In genomic region chr16:57244463-57244766, GRCh38 we compare ENCODE assay signal across 8 cellular contexts. TPM values are rescaled to one million over a fixed set of nuclear protein-coding genes. Genes with fewer than 3 reads are reported as not detected.
A peak's percentile ranks its signal among the peaks of the same experiment; 100 is the strongest.
DNase-seq lines count a peak whose midpoint lies in the region; ATAC-seq, FAIRE-seq and TF ChIP-seq lines count a peak whose summit lies in the region.

No MANE protein-coding gene starts in this region.

- no peaks in the 10 kb centered on the region for H3K27me3 ChIP-seq in mucosa of rectum (ENCODE audit: control insufficient read depth in 2 of 2, insufficient read depth in 2 of 2, low read length in 2 of 2)

- no peaks in the 10 kb centered on the region for H3K9me3 ChIP-seq in mucosa of rectum (ENCODE audit: control insufficient read depth in 2 of 2, low read length in 2 of 2)

- POLR2A ChIA-PET in MCF 10A (lab: Yijun Ruan, JAX) = interaction anchor here (0.7 to 3.9 kb wide), 18 partner anchors 9 to 313 kb away, joined by 3 to 49 read pairs (median 7); partner anchors contain the start of genes PLLP, PSME3IP1 and RSPRY1

- H3K27me3 Mint-ChIP-seq in MCF 10A (ENCODE audit: insufficient read depth, unreplicated experiment) = no peaks in the 10 kb centered on the region

- peak overlapping the region; percentile 97 for H3K27ac Mint-ChIP-seq in MCF 10A (ENCODE audit: low read depth, unreplicated experiment)

- H3K36me3 Mint-ChIP-seq in MCF 10A (ENCODE audit: insufficient read depth, unreplicated experiment) = peaks cover 61% of the 10 kb centered on the region

- H3K36me3 ChIP-seq in mucosa of rectum (ENCODE audit: control insufficient read depth in 2 of 2, insufficient read depth in 2 of 2, low read length in 2 of 2) = peaks cover 19 to 20% of the 10 kb centered on the region in 2 donors

- no peak for DNase-seq in MCF 10A (ENCODE audit: unreplicated experiment)
- no peak for DNase-seq in GM12892 (ENCODE audit: insufficient read length)
- no peak for DNase-seq in NCI-H2196 (lab: John Stamatoyannopoulos, UW; ENCODE audit: unreplicated experiment)
- no peak for DNase-seq in erythroblast (lab: John Stamatoyannopoulos, UW)
- DNase-seq in amygdala (lab: John Stamatoyannopoulos, UW) = no peak

- peaks cover 10% of the 10 kb centered on the region for H3K4me1 Mint-ChIP-seq in MCF 10A (ENCODE audit: insufficient read depth, unreplicated experiment)

- intact Hi-C loops in MCF 10A (cut with micrococcal nuclease) = loop anchor here (1.0 to 2.0 kb wide), 3 partner anchors 32 to 58 kb away; partner anchors contain the start of genes PSME3IP1 and RSPRY1

- H3K4me1 ChIP-seq in mucosa of rectum (ENCODE audit: control insufficient read depth in 2 of 2, insufficient read depth in 2 of 2, low read length in 2 of 2) = peaks cover 9 to 15% of the 10 kb centered on the region in 2 donors

- H3K4me3 Mint-ChIP-seq in MCF 10A (ENCODE audit: unreplicated experiment) = peak overlapping the region; percentile 82

- no peak for TF ChIP-seq CTCF in MCF 10A (IDR thresholded peaks at IDR 0.05; ENCODE audit: unreplicated experiment)

- TF ChIP-seq POLR2A in GM12892 (IDR thresholded peaks at IDR 0.05; ENCODE audit: low read depth, low read length) (no peak), erythroblast (IDR thresholded peaks at IDR 0.05; ENCODE audit: low read length) (no peak)

- no peaks in the 10 kb centered on the region for H3K9me3 Mint-ChIP-seq in MCF 10A (ENCODE audit: unreplicated experiment)

- H3K9ac ChIP-seq in mucosa of rectum (ENCODE audit: low read depth in 1 of 2, low read length in 2 of 2) = peak overlapping the region; percentile 77 to 91

- TSS peak; percentile 93 for BruUV-seq in MCF 10A (replicated peaks; lab: Mats Ljungman, UMichigan)

- peak overlapping the region; percentile 86 to 93 for H3K27ac ChIP-seq in mucosa of rectum (ENCODE audit: low read depth in 2 of 2, low read length in 2 of 2)

- peak overlapping the region; percentile 67 to 93 for H3K4me3 ChIP-seq in mucosa of rectum (ENCODE audit: low read length in 2 of 2)

- CTCF ChIA-PET in MCF 10A (lab: Yijun Ruan, JAX) = interaction anchor here (0.6 kb wide), 1 partner anchor 11 kb away, joined by 3 read pairs; no protein-coding TSS in a partner anchor

- FAIRE-seq in GM12892 (lab: Jason Lieb, UNC) = no peak

- peak; percentile 30 for ATAC-seq in GM19035 (IDR thresholded peaks at IDR 0.05; ENCODE audit: unreplicated experiment)
- ATAC-seq in HG03196 (IDR thresholded peaks at IDR 0.05; ENCODE audit: unreplicated experiment) = peak; percentile 27

RNA-seq across cellular contexts. Expression of gene ARL2BP, which starts 0.6 kb away (rescaled TPM):
- 94.4 and 114 TPM in 2 replicates for total RNA-seq in MCF 10A (2022)
- polyA plus RNA-seq in GM12892 (2012; ENCODE audit: missing spikeins) = 20.3 TPM

RNA-seq across cellular contexts. Expression of gene PLLP, which starts 40.1 kb away (rescaled TPM):
- total RNA-seq in MCF 10A (2022) = 3.9 and 6.1 TPM in 2 replicates
- 0.64 TPM for polyA plus RNA-seq in GM12892 (2012; ENCODE audit: missing spikeins)

RNA-seq across cellular contexts. Expression of gene RSPRY1, which starts 58.3 kb away (rescaled TPM):
- 55.9 and 62.0 TPM in 2 replicates for total RNA-seq in MCF 10A (2022)
- polyA plus RNA-seq in GM12892 (2012; ENCODE audit: missing spikeins) = 26.7 TPM

RNA-seq across cellular contexts. Expression of gene PSME3IP1, which starts 58.6 kb away (rescaled TPM):
- total RNA-seq in MCF 10A (2022) = 100 and 107 TPM in 2 replicates
- polyA plus RNA-seq in GM12892 (2012; ENCODE audit: missing spikeins) = 123 TPM
